2 cellular contexts compared by ENCODE assay signal in the genomic region with DNA sequence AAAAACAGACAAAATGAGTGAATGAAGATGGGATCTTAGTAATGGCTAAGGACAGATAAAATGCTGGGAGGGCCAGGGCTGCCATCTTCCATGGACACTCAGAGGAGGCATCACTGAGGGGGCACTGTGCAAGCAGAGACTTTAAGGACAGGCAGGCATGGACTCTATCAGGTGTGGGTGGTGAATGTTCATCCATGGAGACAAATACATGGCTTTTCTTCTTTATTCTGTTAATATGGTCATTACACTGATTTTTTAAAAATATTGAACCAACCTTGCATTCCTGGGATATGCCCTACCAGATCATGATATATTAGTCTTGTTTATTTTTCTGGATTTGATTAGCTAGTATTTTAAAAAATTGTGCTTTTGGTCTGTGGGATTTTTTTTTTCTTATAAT.
TF ChIP-seq lines count a peak whose summit lies in the region.

No MANE protein-coding gene starts in this region.

TF ChIP-seq in HepG2, 621 proteins besides CTCF, POLR2A, EP300 and RAD21 (continued from another document):
- TF ChIP-seq, protein P1, sequence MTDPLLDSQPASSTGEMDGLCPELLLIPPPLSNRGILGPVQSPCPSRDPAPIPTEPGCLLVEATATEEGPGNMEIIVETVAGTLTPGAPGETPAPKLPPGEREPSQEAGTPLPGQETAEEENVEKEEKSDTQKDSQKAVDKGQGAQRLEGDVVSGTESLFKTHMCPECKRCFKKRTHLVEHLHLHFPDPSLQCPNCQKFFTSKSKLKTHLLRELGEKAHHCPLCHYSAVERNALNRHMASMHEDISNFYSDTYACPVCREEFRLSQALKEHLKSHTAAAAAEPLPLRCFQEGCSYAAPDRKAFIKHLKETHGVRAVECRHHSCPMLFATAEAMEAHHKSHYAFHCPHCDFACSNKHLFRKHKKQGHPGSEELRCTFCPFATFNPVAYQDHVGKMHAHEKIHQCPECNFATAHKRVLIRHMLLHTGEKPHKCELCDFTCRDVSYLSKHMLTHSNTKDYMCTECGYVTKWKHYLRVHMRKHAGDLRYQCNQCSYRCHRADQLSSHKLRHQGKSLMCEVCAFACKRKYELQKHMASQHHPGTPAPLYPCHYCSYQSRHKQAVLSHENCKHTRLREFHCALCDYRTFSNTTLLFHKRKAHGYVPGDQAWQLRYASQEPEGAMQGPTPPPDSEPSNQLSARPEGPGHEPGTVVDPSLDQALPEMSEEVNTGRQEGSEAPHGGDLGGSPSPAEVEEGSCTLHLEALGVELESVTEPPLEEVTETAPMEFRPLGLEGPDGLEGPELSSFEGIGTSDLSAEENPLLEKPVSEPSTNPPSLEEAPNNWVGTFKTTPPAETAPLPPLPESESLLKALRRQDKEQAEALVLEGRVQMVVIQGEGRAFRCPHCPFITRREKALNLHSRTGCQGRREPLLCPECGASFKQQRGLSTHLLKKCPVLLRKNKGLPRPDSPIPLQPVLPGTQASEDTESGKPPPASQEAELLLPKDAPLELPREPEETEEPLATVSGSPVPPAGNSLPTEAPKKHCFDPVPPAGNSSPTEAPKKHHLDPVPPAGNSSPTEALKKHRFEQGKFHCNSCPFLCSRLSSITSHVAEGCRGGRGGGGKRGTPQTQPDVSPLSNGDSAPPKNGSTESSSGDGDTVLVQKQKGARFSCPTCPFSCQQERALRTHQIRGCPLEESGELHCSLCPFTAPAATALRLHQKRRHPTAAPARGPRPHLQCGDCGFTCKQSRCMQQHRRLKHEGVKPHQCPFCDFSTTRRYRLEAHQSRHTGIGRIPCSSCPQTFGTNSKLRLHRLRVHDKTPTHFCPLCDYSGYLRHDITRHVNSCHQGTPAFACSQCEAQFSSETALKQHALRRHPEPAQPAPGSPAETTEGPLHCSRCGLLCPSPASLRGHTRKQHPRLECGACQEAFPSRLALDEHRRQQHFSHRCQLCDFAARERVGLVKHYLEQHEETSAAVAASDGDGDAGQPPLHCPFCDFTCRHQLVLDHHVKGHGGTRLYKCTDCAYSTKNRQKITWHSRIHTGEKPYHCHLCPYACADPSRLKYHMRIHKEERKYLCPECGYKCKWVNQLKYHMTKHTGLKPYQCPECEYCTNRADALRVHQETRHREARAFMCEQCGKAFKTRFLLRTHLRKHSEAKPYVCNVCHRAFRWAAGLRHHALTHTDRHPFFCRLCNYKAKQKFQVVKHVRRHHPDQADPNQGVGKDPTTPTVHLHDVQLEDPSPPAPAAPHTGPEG (CRISPR knock-in tag; IDR thresholded peaks at IDR 0.05): no peak
- TF ChIP-seq RFX1 (IDR thresholded peaks at IDR 0.05) (no peak), RNF2 (conservative IDR thresholded peaks at IDR 0.05; ENCODE audit: low read depth) (no peak), ARID2 (CRISPR knock-in tag; IDR thresholded peaks at IDR 0.05; ENCODE audit: borderline replicate concordance) (no peak), NFYB (CRISPR knock-in tag; IDR thresholded peaks at IDR 0.05) (no peak)
- TF ChIP-seq, protein P2, sequence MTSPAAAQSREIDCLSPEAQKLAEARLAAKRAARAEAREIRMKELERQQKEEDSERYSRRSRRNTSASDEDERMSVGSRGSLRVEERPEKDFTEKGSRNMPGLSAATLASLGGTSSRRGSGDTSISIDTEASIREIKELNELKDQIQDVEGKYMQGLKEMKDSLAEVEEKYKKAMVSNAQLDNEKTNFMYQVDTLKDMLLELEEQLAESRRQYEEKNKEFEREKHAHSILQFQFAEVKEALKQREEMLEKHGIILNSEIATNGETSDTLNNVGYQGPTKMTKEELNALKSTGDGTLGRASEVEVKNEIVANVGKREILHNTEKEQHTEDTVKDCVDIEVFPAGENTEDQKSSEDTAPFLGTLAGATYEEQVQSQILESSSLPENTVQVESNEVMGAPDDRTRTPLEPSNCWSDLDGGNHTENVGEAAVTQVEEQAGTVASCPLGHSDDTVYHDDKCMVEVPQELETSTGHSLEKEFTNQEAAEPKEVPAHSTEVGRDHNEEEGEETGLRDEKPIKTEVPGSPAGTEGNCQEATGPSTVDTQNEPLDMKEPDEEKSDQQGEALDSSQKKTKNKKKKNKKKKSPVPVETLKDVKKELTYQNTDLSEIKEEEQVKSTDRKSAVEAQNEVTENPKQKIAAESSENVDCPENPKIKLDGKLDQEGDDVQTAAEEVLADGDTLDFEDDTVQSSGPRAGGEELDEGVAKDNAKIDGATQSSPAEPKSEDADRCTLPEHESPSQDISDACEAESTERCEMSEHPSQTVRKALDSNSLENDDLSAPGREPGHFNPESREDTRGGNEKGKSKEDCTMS (CRISPR knock-in tag; conservative IDR thresholded peaks at IDR 0.05): no peak

TF ChIP-seq in HEK293, 187 proteins besides CTCF, POLR2A, EP300 and RAD21 (continued from another document):
- TF ChIP-seq, protein P3, sequence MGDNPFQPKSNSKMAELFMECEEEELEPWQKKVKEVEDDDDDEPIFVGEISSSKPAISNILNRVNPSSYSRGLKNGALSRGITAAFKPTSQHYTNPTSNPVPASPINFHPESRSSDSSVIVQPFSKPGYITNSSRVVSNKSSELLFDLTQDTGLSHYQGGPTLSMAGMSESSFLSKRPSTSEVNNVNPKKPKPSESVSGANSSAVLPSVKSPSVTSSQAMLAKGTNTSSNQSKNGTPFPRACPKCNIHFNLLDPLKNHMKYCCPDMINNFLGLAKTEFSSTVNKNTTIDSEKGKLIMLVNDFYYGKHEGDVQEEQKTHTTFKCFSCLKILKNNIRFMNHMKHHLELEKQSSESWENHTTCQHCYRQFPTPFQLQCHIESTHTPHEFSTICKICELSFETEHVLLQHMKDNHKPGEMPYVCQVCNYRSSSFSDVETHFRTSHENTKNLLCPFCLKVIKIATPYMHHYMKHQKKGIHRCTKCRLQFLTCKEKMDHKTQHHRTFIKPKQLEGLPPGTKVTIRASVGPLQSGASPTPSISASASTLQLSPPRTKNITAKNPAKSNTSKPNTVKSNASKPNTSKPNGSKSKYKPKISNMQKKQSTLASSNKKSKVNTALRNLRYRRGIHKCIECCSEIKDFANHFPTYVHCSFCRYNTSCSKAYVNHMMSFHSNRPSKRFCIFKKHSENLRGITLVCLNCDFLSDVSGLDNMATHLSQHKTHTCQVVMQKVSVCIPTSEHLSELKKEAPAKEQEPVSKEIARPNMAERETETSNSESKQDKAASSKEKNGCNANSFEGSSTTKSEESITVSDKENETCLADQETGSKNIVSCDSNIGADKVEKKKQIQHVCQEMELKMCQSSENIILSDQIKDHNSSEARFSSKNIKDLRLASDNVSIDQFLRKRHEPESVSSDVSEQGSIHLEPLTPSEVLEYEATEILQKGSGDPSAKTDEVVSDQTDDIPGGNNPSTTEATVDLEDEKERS (tag by site-specific recombination; IDR thresholded peaks at IDR 0.05): peak; percentile 32; the same call in 1 of the 2 replicates
- TF ChIP-seq, protein P4, sequence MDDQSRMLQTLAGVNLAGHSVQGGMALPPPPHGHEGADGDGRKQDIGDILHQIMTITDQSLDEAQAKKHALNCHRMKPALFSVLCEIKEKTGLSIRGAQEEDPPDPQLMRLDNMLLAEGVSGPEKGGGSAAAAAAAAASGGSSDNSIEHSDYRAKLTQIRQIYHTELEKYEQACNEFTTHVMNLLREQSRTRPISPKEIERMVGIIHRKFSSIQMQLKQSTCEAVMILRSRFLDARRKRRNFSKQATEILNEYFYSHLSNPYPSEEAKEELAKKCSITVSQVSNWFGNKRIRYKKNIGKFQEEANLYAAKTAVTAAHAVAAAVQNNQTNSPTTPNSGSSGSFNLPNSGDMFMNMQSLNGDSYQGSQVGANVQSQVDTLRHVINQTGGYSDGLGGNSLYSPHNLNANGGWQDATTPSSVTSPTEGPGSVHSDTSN (CRISPR knock-in tag; IDR thresholded peaks at IDR 0.05): no peak
- TF ChIP-seq ZNF529 (tag by site-specific recombination; IDR thresholded peaks at IDR 0.05; ENCODE audit: insufficient replicate concordance) (peak; percentile 71), ZNF132 (tag by site-specific recombination; IDR thresholded peaks at IDR 0.05; ENCODE audit: borderline replicate concordance) (no peak), SETDB1 (IDR thresholded peaks at IDR 0.05; ENCODE audit: insufficient read length, low read length) (peak; percentile 64)
